In the genomic region with DNA sequence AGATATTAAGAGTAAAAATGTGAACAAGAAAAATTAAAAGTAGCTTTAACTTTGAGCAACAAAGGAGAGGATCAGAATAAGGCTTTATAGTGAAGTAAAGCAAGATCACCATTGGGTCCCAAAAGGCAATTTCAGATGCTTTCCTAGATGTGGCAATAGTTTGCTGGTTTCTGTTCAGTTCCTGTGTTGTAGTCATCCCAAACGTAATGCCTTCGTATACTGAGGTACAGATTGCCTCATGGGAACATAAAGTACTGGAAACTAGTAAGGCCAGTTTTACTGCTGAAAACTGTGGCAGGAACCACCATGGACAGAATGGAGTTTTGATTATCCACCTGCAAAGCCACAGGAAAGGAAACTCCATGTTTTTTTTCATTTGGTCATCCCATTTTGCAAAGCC, we compare ENCODE assay signal across 1 cellular context.
TF ChIP-seq lines count a peak whose summit lies in the region.

No MANE protein-coding gene starts in this region.

TF ChIP-seq in H1, 55 proteins besides CTCF, POLR2A, EP300 and RAD21:
- TF ChIP-seq RBBP5 (IDR thresholded peaks at IDR 0.05; ENCODE audit: borderline replicate concordance, low read depth, low read length) (no peak), JUN (IDR thresholded peaks at IDR 0.05; ENCODE audit: low read depth, low read length) (no peak)
TF ChIP-seq in H1: peak in this region for 0.
